1 cellular context compared by ENCODE assay signal in the genomic region with DNA sequence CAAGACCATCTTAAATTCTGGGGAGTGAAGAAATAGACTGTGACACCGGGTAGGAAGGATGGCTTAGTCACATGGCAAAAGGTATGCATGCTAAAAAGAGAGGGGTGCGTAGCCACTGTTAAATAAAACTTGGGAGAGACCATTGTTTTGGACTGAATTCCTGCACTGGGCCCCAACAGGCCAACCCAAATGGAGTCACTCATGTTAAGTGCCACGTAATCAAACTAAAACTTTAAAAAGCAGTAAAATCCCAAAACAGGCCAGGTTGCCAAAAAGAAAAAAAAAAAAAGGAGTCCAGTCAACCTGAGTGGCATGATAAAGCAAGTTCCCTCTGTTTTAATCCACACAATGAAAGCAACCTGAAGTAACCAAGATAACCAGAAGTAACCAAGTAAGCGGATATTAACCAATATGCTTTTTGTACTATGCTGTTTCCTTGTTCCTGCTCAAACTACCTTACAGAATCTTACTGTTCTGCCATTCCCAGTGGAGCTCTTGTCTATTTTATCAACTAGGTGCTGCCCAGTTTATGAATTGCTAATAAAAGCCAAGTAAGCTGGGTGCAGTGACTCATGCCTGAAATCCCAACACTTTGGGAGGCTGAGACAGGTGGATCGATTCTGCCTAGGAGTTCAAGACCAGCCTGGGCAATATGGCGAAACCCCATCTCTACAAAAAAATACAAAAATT.
TF ChIP-seq lines count a peak whose summit lies in the region.

No MANE protein-coding gene starts in this region.

TF ChIP-seq in GM23338, 12 proteins besides CTCF, POLR2A, EP300 and RAD21 (continued from another document):
- TF ChIP-seq, protein P1, sequence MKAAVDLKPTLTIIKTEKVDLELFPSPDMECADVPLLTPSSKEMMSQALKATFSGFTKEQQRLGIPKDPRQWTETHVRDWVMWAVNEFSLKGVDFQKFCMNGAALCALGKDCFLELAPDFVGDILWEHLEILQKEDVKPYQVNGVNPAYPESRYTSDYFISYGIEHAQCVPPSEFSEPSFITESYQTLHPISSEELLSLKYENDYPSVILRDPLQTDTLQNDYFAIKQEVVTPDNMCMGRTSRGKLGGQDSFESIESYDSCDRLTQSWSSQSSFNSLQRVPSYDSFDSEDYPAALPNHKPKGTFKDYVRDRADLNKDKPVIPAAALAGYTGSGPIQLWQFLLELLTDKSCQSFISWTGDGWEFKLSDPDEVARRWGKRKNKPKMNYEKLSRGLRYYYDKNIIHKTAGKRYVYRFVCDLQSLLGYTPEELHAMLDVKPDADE (IDR thresholded peaks at IDR 0.05) = no peak
- no peak for TF ChIP-seq JUNB (IDR thresholded peaks at IDR 0.05; ENCODE audit: unreplicated experiment)
- TF ChIP-seq EZH2 (IDR thresholded peaks at IDR 0.05; ENCODE audit: low read depth, unreplicated experiment) = no peak
- no peak for TF ChIP-seq CREB1 (CRISPR knock-in tag; IDR thresholded peaks at IDR 0.05; ENCODE audit: low read depth)
- TF ChIP-seq, protein P2, sequence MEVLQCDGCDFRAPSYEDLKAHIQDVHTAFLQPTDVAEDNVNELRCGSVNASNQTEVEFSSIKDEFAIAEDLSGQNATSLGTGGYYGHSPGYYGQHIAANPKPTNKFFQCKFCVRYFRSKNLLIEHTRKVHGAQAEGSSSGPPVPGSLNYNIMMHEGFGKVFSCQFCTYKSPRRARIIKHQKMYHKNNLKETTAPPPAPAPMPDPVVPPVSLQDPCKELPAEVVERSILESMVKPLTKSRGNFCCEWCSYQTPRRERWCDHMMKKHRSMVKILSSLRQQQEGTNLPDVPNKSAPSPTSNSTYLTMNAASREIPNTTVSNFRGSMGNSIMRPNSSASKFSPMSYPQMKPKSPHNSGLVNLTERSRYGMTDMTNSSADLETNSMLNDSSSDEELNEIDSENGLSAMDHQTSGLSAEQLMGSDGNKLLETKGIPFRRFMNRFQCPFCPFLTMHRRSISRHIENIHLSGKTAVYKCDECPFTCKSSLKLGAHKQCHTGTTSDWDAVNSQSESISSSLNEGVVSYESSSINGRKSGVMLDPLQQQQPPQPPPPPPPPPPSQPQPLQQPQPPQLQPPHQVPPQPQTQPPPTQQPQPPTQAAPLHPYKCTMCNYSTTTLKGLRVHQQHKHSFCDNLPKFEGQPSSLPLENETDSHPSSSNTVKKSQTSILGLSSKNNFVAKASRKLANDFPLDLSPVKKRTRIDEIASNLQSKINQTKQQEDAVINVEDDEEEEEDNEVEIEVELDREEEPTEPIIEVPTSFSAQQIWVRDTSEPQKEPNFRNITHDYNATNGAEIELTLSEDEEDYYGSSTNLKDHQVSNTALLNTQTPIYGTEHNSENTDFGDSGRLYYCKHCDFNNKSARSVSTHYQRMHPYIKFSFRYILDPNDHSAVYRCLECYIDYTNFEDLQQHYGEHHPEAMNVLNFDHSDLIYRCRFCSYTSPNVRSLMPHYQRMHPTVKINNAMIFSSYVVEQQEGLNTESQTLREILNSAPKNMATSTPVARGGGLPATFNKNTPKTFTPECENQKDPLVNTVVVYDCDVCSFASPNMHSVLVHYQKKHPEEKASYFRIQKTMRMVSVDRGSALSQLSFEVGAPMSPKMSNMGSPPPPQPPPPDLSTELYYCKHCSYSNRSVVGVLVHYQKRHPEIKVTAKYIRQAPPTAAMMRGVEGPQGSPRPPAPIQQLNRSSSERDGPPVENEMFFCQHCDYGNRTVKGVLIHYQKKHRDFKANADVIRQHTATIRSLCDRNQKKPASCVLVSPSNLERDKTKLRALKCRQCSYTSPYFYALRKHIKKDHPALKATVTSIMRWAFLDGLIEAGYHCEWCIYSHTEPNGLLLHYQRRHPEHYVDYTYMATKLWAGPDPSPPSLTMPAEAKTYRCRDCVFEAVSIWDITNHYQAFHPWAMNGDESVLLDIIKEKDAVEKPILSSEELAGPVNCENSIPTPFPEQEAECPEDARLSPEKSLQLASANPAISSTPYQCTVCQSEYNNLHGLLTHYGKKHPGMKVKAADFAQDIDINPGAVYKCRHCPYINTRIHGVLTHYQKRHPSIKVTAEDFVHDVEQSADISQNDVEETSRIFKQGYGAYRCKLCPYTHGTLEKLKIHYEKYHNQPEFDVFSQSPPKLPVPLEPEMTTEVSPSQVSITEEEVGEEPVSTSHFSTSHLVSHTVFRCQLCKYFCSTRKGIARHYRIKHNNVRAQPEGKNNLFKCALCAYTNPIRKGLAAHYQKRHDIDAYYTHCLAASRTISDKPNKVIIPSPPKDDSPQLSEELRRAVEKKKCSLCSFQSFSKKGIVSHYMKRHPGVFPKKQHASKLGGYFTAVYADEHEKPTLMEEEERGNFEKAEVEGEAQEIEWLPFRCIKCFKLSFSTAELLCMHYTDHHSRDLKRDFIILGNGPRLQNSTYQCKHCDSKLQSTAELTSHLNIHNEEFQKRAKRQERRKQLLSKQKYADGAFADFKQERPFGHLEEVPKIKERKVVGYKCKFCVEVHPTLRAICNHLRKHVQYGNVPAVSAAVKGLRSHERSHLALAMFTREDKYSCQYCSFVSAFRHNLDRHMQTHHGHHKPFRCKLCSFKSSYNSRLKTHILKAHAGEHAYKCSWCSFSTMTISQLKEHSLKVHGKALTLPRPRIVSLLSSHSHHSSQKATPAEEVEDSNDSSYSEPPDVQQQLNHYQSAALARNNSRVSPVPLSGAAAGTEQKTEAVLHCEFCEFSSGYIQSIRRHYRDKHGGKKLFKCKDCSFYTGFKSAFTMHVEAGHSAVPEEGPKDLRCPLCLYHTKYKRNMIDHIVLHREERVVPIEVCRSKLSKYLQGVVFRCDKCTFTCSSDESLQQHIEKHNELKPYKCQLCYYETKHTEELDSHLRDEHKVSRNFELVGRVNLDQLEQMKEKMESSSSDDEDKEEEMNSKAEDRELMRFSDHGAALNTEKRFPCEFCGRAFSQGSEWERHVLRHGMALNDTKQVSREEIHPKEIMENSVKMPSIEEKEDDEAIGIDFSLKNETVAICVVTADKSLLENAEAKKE (CRISPR knock-in tag; IDR thresholded peaks at IDR 0.05) = no peak
